9 cellular contexts compared by ENCODE assay signal in the genomic region with DNA sequence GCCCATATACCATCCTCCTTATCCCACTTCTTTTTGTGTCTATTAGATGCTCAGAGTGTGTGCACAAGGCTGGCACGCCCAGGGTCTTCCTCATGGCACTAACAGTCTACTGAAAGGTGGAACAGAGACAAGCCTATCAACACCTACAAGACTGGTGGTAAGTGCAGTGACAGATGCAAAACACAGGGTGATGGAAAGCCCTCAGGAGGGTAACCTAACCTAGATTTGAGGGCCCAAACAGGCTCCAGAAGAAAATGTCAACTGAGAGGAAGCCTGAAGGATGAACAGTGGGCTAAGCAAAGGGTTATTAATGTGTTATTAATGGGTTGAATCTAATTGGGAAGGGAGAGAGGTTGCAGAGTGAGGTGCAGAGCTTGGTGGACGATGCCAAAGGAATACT. TPM values are rescaled to one million over a fixed set of nuclear protein-coding genes. Genes with fewer than 3 reads are reported as not detected.
DNase-seq lines count a peak whose midpoint lies in the region; ATAC-seq, FAIRE-seq and TF ChIP-seq lines count a peak whose summit lies in the region.
"Had no signal": no experiment of that assay in that cellular context is flagged by ENCODE, and none has a peak within 500 bp of the region (broad histone marks: within the 10 kb centered on the region; RNA-seq: fewer than 3 reads in every experiment).

No MANE protein-coding gene starts in this region.

- no TSS peak for BruUV-seq in A673 (replicated peaks; lab: Mats Ljungman, UMichigan)

- peak overlapping the region in 4 of 6 donors; percentile 16 to 67 (median 38) for H3K27ac Mint-ChIP-seq in naive B cell

- H3K4me3 Mint-ChIP-seq in naive B cell = peak overlapping the region; percentile 18 to 98 (median 94)

- H3K27ac ChIP-seq in A673 (ENCODE audit: low read depth, low read length, poor library complexity, severe bottlenecking) = peak overlapping the region; percentile 97
- no peak overlapping the region for H3K27ac ChIP-seq in HEK293 (ENCODE audit: extremely low read depth, low read depth, low read length)

- POLR2A ChIA-PET in A673 (lab: Charles Lee; ENCODE audit: low non-redundant PET) = no interaction called here
- POLR2A ChIA-PET in HEK293 (lab: Yijun Ruan, JAX) = interaction anchor here (1.6 to 1.9 kb wide), 2 partner anchors 57 to 262 kb away, joined by 5 to 11 read pairs; partner anchors contain the start of gene LIPA

- intact Hi-C loops in A673 (cut with micrococcal nuclease; ENCODE audit: unreplicated experiment) = no loop called here

- H3K9me3 ChIP-seq in A673 (ENCODE audit: low read depth, low read length, poor library complexity, severe bottlenecking) (no peaks in the 10 kb centered on the region), HEK293 (ENCODE audit: control insufficient read depth, insufficient read depth, low read depth, low read length) (no peaks in the 10 kb centered on the region)

- H3K36me3 ChIP-seq in A673 (ENCODE audit: insufficient read depth, low read length, poor library complexity, severe bottlenecking) = no peaks in the 10 kb centered on the region
- H3K36me3 ChIP-seq in HEK293 (ENCODE audit: control insufficient read depth in 2 of 2, insufficient read depth in 1 of 2, low read length in 2 of 2) = peaks cover 0 to 3% of the 10 kb centered on the region in 2 experiments; a peak in 1 of 3 replicates

- no peak for DNase-seq in A673 (ENCODE audit: low spot score)
- no peak for DNase-seq in cardiac fibroblast (ENCODE audit: low read depth in 2 of 2)
- no peak for DNase-seq in naive B cell
- no peak for DNase-seq in RPMI8226
- DNase-seq in retina = no peak
- no peak for DNase-seq in frontal cortex (ENCODE audit: low spot score in 2 of 2)
- DNase-seq: NCI-H69 had no signal

- H3K9me3 Mint-ChIP-seq in naive B cell = peaks cover 3 to 8% (median 6%) of the 10 kb centered on the region in 7 donors

- H3K27me3 ChIP-seq in A673 (replicated peaks; ENCODE audit: insufficient read depth, low read depth, low read length, poor library complexity) = no peaks in the 10 kb centered on the region

- peaks cover 0 to 8% of the 10 kb centered on the region in 2 donors for H3K36me3 Mint-ChIP-seq in naive B cell

- peak overlapping the region; percentile 89 for H3K4me3 ChIP-seq in A673 (ENCODE audit: low read depth, low read length, poor library complexity, severe bottlenecking)
- H3K4me3 ChIP-seq in HEK293 (ENCODE audit: low read depth, low read length) = peak overlapping the region; percentile 86; the same call in 1 of the 2 replicates
- peak overlapping the region; percentile 11 to 90 for H3K4me3 ChIP-seq in cardiac fibroblast (replicated peaks in 1 of 2; ENCODE audit: low read depth in 2 of 2, low read length in 2 of 2)

- no peak for FAIRE-seq in frontal cortex (lab: Jason Lieb, UNC)

- CTCF ChIA-PET in A673 (lab: Charles Lee) = interaction anchor here (0.6 to 0.9 kb wide), 2 partner anchors 55 to 1196 kb away, joined by 3 read pairs; no protein-coding TSS in a partner anchor
- CTCF ChIA-PET in HEK293 (lab: Yijun Ruan, JAX) = interaction anchor here (0.9 to 7.4 kb wide), 9 partner anchors 13 to 424 kb away, joined by 3 to 137 read pairs (median 3); no protein-coding TSS in a partner anchor

- peaks cover 21 to 35% (median 24%) of the 10 kb centered on the region in 3 donors for H3K4me1 Mint-ChIP-seq in naive B cell

- no peaks in the 10 kb centered on the region for H3K27me3 Mint-ChIP-seq in naive B cell

- TF ChIP-seq CTCF in A673 (conservative IDR thresholded peaks at IDR 0.05; ENCODE audit: low read depth, low read length) = no peak
- no peak for TF ChIP-seq CTCF in HEK293 (tag by site-specific recombination; IDR thresholded peaks at IDR 0.05)
- no peak for TF ChIP-seq CTCF in cardiac fibroblast (IDR thresholded peaks at IDR 0.05; ENCODE audit: low read depth, low read length)

- ATAC-seq in naive B cell (ENCODE audit: low read depth in 2 of 2) (no peak), GM21360 (IDR thresholded peaks at IDR 0.05; ENCODE audit: unreplicated experiment) (no peak)

- H3K4me1 ChIP-seq in A673 (ENCODE audit: insufficient read depth, low read length, poor library complexity, severe bottlenecking) (peaks cover 57% of the 10 kb centered on the region), HEK293 (ENCODE audit: control insufficient read depth, insufficient read depth, low read length) (peaks cover 14% of the 10 kb centered on the region)

TF ChIP-seq in HEK293, 187 proteins besides CTCF, POLR2A, EP300 and RAD21:
- TF ChIP-seq ZFHX2 (tag by site-specific recombination; conservative IDR thresholded peaks at IDR 0.05) = no peak
- TF ChIP-seq ZNF677 (tag by site-specific recombination; IDR thresholded peaks at IDR 0.05) = no peak
- no peak for TF ChIP-seq MZF1 (tag by site-specific recombination; IDR thresholded peaks at IDR 0.05; ENCODE audit: borderline replicate concordance)
- no peak for TF ChIP-seq OSR2 (tag by site-specific recombination; IDR thresholded peaks at IDR 0.05)
- no peak for TF ChIP-seq ZNF596 (tag by site-specific recombination; IDR thresholded peaks at IDR 0.05)
- TF ChIP-seq ZNF18 (tag by site-specific recombination; IDR thresholded peaks at IDR 0.05) = no peak
- no peak for TF ChIP-seq ZNF514 (tag by site-specific recombination; IDR thresholded peaks at IDR 0.05)
- no peak for TF ChIP-seq SP2 (tag by site-specific recombination; IDR thresholded peaks at IDR 0.05)
- no peak for TF ChIP-seq BCL6B (tag by site-specific recombination; IDR thresholded peaks at IDR 0.05)
- no peak for TF ChIP-seq ZNF621 (tag by site-specific recombination; IDR thresholded peaks at IDR 0.05)
- no peak for TF ChIP-seq ZFP37 (tag by site-specific recombination; IDR thresholded peaks at IDR 0.05)
- no peak for TF ChIP-seq ZNF341 (tag by site-specific recombination; IDR thresholded peaks at IDR 0.05; ENCODE audit: low read depth)
- no peak for TF ChIP-seq SALL2 (tag by site-specific recombination; IDR thresholded peaks at IDR 0.05; ENCODE audit: borderline replicate concordance)

RNA-seq across cellular contexts. Expression of gene FAS, which starts 1.2 kb away (rescaled TPM):
- total RNA-seq in A673 (2021) = 30.4 and 40.3 TPM in 2 replicates
- polyA plus RNA-seq in naive B cell (ENCODE audit: low read depth in 6 of 6) = 1 to 10 TPM in 3 of 6 donors, under 1 TPM in 3; 0.40 to 4.1 (median 0.88) TPM
- total RNA-seq in frontal cortex = 1.6 TPM

RNA-seq across cellular contexts. Expression of gene ACTA2, which starts 36.9 kb away (rescaled TPM):
- total RNA-seq in A673 (2021) (52.2 and 78.4 TPM in 2 replicates), frontal cortex (26.1 TPM)
- 1 to 10 TPM in 1 of 6 donors, under 1 TPM in 3, not detected in 2; 0.44 to 1.4 (median 0.62) TPM for polyA plus RNA-seq in naive B cell (ENCODE audit: low read depth in 6 of 6)

Comparison
In these comparisons a context has a peak if more than half of its experiments do, and no peak if none do; other contexts are left out.
1. RNA of gene FAS, which starts 1.2 kb away (total RNA-seq): 30.4 to 40.3 TPM in A673; 1.6 TPM in frontal cortex (single experiment); every median in the first group is over 10 times any median in the second.
2. Peak in every context shown above with its lines, with median percentiles within 50 percentile points of each other: H3K4me3 ChIP-seq.